Comparison of ENCODE assay signal across 1 cellular context in the genomic region with DNA sequence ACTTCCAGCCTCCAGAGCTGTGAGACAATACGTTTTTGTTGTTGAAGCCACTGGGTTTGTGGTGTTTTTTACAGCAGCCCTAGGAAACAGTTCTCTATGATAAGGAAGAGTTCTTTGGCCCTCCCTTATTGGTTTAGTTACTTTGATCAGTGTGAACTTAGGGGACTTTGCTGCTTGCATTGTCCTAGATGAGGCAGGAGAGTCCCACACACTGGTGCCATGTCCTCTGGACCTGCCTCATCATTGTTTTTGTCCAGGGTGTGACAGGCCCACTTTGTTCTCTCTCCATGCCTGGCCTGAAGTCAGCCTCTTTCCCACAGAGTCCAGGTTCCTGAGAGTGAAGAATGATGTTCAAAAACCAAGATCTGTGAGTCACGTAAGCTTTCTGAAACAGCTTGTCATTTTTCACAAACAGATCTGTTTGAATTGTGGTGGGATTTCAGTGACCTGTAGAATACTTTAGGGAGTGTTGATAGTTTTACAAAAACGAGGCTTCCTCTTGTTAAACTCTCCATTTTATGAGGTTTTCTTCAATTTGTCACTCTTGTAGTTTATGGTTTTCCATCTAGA.
TF ChIP-seq lines count a peak whose summit lies in the region.

No MANE protein-coding gene starts in this region.

TF ChIP-seq in HepG2, 621 proteins besides CTCF, POLR2A, EP300 and RAD21 (continued from another document):
- TF ChIP-seq ZNF260 (CRISPR knock-in tag; IDR thresholded peaks at IDR 0.05; ENCODE audit: borderline replicate concordance, low read depth) (no peak), DNMT1 (CRISPR knock-in tag; IDR thresholded peaks at IDR 0.05) (no peak), SMARCE1 (IDR thresholded peaks at IDR 0.05; ENCODE audit: borderline replicate concordance) (no peak), PRPF4 (IDR thresholded peaks at IDR 0.05; ENCODE audit: low read depth, low read length, poor library complexity, severe bottlenecking) (no peak), ZNF644 (CRISPR knock-in tag; IDR thresholded peaks at IDR 0.05; ENCODE audit: low read depth) (0 out of 2 replicates have a peak, but pooled peaks have one; percentile 27), MLLT10 (CRISPR knock-in tag; IDR thresholded peaks at IDR 0.05) (no peak), SNAPC2 (CRISPR knock-in tag; IDR thresholded peaks at IDR 0.05) (no peak)
